1 cellular context compared by ENCODE assay signal in the genomic region with DNA sequence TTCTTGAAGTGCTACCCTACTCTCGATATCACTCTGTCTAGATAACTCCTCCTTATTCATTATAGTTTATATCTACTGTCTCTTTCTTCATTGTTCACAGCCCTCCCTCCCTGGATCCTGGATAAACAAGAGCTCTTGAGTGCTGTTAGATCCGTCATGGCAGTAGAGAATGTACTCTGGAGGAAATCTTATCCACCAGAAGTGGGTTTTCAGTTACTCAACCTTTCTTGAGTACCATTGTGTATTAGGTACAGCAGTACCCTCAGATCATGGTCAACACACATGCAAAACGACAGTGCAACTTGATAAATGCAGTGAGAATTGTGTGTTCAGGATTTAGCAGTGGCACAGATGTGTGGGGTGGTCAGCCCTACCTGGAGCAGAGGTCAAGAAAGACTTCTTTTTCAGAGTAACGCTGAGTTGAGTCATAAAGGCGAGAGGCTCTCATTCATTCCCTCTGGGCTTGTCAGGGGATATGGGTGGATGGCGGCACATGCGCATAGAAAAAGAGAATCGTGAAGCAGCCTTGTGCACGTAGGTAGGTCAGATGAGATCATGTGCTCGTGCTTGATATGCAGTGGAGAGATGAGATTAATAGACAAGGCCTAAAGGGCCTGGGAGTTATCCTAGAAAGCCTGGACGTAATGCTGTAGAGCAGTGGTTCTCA.
TF ChIP-seq lines count a peak whose summit lies in the region.

No MANE protein-coding gene starts in this region.

TF ChIP-seq in WTC11, 78 proteins besides CTCF, POLR2A, EP300 and RAD21 (continued from another document):
- TF ChIP-seq, protein P1, sequence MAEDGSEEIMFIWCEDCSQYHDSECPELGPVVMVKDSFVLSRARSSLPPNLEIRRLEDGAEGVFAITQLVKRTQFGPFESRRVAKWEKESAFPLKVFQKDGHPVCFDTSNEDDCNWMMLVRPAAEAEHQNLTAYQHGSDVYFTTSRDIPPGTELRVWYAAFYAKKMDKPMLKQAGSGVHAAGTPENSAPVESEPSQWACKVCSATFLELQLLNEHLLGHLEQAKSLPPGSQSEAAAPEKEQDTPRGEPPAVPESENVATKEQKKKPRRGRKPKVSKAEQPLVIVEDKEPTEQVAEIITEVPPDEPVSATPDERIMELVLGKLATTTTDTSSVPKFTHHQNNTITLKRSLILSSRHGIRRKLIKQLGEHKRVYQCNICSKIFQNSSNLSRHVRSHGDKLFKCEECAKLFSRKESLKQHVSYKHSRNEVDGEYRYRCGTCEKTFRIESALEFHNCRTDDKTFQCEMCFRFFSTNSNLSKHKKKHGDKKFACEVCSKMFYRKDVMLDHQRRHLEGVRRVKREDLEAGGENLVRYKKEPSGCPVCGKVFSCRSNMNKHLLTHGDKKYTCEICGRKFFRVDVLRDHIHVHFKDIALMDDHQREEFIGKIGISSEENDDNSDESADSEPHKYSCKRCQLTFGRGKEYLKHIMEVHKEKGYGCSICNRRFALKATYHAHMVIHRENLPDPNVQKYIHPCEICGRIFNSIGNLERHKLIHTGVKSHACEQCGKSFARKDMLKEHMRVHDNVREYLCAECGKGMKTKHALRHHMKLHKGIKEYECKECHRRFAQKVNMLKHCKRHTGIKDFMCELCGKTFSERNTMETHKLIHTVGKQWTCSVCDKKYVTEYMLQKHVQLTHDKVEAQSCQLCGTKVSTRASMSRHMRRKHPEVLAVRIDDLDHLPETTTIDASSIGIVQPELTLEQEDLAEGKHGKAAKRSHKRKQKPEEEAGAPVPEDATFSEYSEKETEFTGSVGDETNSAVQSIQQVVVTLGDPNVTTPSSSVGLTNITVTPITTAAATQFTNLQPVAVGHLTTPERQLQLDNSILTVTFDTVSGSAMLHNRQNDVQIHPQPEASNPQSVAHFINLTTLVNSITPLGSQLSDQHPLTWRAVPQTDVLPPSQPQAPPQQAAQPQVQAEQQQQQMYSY (CRISPR knock-in tag; IDR thresholded peaks at IDR 0.05), result no peak
- TF ChIP-seq ZNF121 (CRISPR knock-in tag; IDR thresholded peaks at IDR 0.05), result no peak
- TF ChIP-seq OVOL2 (CRISPR knock-in tag; IDR thresholded peaks at IDR 0.05; ENCODE audit: borderline replicate concordance), result no peak
- no peak for TF ChIP-seq MYBL2 (CRISPR knock-in tag; IDR thresholded peaks at IDR 0.05)
- TF ChIP-seq MXD4 (CRISPR knock-in tag; IDR thresholded peaks at IDR 0.05; ENCODE audit: borderline replicate concordance), result no peak
- no peak for TF ChIP-seq ELF4 (CRISPR knock-in tag; IDR thresholded peaks at IDR 0.05; ENCODE audit: low read depth)
- TF ChIP-seq NR1H2 (CRISPR knock-in tag; IDR thresholded peaks at IDR 0.05), result no peak
- no peak for TF ChIP-seq NFYB (CRISPR knock-in tag; conservative IDR thresholded peaks at IDR 0.05; ENCODE audit: low read depth)
- no peak for TF ChIP-seq ZNF416 (CRISPR knock-in tag; IDR thresholded peaks at IDR 0.05)
- TF ChIP-seq, protein P2, sequence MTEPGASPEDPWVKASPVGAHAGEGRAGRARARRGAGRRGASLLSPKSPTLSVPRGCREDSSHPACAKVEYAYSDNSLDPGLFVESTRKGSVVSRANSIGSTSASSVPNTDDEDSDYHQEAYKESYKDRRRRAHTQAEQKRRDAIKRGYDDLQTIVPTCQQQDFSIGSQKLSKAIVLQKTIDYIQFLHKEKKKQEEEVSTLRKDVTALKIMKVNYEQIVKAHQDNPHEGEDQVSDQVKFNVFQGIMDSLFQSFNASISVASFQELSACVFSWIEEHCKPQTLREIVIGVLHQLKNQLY (CRISPR knock-in tag; IDR thresholded peaks at IDR 0.05), result no peak
